ENCODE assay signal across 21 cellular contexts in the genomic region with DNA sequence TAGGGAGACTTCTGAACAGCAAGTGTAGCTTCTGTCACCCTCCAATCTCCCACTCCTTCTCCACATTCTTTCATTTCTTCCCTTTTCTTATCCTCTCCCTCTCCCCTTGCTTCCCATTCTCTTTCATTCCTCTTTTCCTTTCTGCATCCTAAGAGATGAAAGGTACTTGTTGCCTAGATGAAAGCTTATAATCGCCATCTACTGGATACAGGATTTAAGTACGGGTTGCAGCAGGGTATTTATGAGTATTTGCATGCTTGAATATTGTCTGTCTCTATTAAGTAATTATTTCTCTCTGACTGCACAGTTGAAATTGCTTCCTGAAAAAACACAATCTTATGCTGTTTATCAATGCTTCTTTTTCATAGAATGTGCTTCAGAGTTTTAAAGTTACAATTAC.
DNase-seq lines count a peak whose midpoint lies in the region; ATAC-seq and TF ChIP-seq lines count a peak whose summit lies in the region.
"Had no signal": no experiment of that assay in that cellular context is flagged by ENCODE, and none has a peak within 500 bp of the region (broad histone marks: within the 10 kb centered on the region; RNA-seq: fewer than 3 reads in every experiment).

No MANE protein-coding gene starts in this region.

- no peaks in the 10 kb centered on the region for H3K9me2 ChIP-seq in Loucy (replicated peaks; ENCODE audit: low read depth, low read length)

- no peak overlapping the region for H3K4me2 ChIP-seq in Loucy (ENCODE audit: low read depth, low read length, poor library complexity, severe bottlenecking)

- TF ChIP-seq CTCF in Loucy (conservative IDR thresholded peaks at IDR 0.05; ENCODE audit: low read length), result peak; percentile 41
- peak; percentile 31 for TF ChIP-seq CTCF in endodermal cell (conservative IDR thresholded peaks at IDR 0.05)

- H3K27me3 ChIP-seq in Loucy (ENCODE audit: insufficient read depth, low read length, poor library complexity, severe bottlenecking), result no peaks in the 10 kb centered on the region
- no peaks in the 10 kb centered on the region for H3K27me3 ChIP-seq in endodermal cell (ENCODE audit: control insufficient read depth, insufficient read depth, low read length, poor library complexity, severe bottlenecking)
- H3K27me3 ChIP-seq: neutrophil, SJCRH30, upper lobe of left lung had no signal

- no peaks in the 10 kb centered on the region for H3K27me3 Mint-ChIP-seq in endodermal cell (ENCODE audit: insufficient read depth)
- H3K27me3 Mint-ChIP-seq: IgD-negative memory B cell; stimulated activated naive CD8-positive, alpha-beta T cell treated with anti-CD3 and anti-CD28 coated beads, Interleukin-15, amount 100 ng/mL, for 72 hours had no signal

- ATAC-seq in Right ventricle myocardium inferior, result no peak
- ATAC-seq: heart right ventricle; stimulated activated naive CD8-positive, alpha-beta T cell treated with anti-CD3 and anti-CD28 coated beads, Interleukin-15, amount 100 ng/mL, for 72 hours had no signal

- H3K9me3 ChIP-seq in Loucy (ENCODE audit: insufficient read depth, low read depth, low read length), result no peaks in the 10 kb centered on the region
- no peaks in the 10 kb centered on the region for H3K9me3 ChIP-seq in endodermal cell (ENCODE audit: control insufficient read depth, low read length)
- H3K9me3 ChIP-seq: heart right ventricle, neutrophil, SJCRH30, upper lobe of left lung had no signal

- DNase-seq in NCI-H2171 treated with DMSO at 0.1 percent for 48 hours (lab: John Stamatoyannopoulos, UW) (peak; percentile 1), NCI-H2171 (lab: John Stamatoyannopoulos, UW) (no peak), endodermal cell (no peak), renal cortical epithelial cell (ENCODE audit: low read depth) (peak; percentile 18), NCI-H1092 treated with DMSO at 0.1 percent for 48 hours (lab: John Stamatoyannopoulos, UW) (no peak), Right ventricle myocardium inferior (ENCODE audit: missing footprints) (no peak), activated T-cell treated with anti-CD3 and anti-CD28 coated beads for 4 hours (no peak)
- DNase-seq: activated CD4-positive, alpha-beta T cell treated with anti-CD3 and anti-CD28 coated beads for 4 hours; activated gamma-delta T cell treated with Interleukin-2 at 50 U/mL for 16 hours; amygdala; effector CD4-positive, alpha-beta T cell; GM23248; heart right ventricle; midbrain; SJCRH30; stimulated activated naive CD8-positive, alpha-beta T cell treated with anti-CD3 and anti-CD28 coated beads, Interleukin-15, amount 100 ng/mL, for 72 hours; T1000; upper lobe of left lung had no signal

- no peak overlapping the region for H3K4me3 ChIP-seq in Loucy (ENCODE audit: low read length, poor library complexity, severe bottlenecking)
- no peak overlapping the region for H3K4me3 ChIP-seq in endodermal cell (ENCODE audit: low read length)
- H3K4me3 ChIP-seq: GM23248, heart right ventricle, SJCRH30, upper lobe of left lung had no signal

- intact Hi-C loops in Right ventricle myocardium inferior (cut with DNase I), result no loop called here

- H4K20me1 ChIP-seq in Loucy (ENCODE audit: insufficient read depth, low read length, poor library complexity, severe bottlenecking), result no peaks in the 10 kb centered on the region

- H3K36me3 Mint-ChIP-seq in endodermal cell (ENCODE audit: low read depth), result no peaks in the 10 kb centered on the region
- H3K36me3 Mint-ChIP-seq: IgD-negative memory B cell had no signal

- no peaks in the 10 kb centered on the region for H3K4me1 Mint-ChIP-seq in endodermal cell
- H3K4me1 Mint-ChIP-seq: IgD-negative memory B cell; stimulated activated naive CD8-positive, alpha-beta T cell treated with anti-CD3 and anti-CD28 coated beads, Interleukin-15, amount 100 ng/mL, for 72 hours had no signal

- H3K4me1 ChIP-seq in Loucy (ENCODE audit: insufficient read depth, low read length, poor library complexity, severe bottlenecking) (no peaks in the 10 kb centered on the region), endodermal cell (ENCODE audit: control insufficient read depth, insufficient read depth, low read length) (no peaks in the 10 kb centered on the region)
- H3K4me1 ChIP-seq: heart right ventricle, SJCRH30, upper lobe of left lung had no signal

- H3K27ac ChIP-seq in endodermal cell (ENCODE audit: low read depth, low read length), result no peak overlapping the region
- H3K27ac ChIP-seq: GM23248, heart right ventricle, neutrophil, SJCRH30, upper lobe of left lung had no signal

- no peak overlapping the region for H3K27ac Mint-ChIP-seq in endodermal cell
- H3K27ac Mint-ChIP-seq: IgD-negative memory B cell; stimulated activated naive CD8-positive, alpha-beta T cell treated with anti-CD3 and anti-CD28 coated beads, Interleukin-15, amount 100 ng/mL, for 72 hours had no signal

- H2AFZ ChIP-seq in Loucy (ENCODE audit: low read length), result no peak overlapping the region
- H2AFZ ChIP-seq: GM23248 had no signal

- H3F3A ChIP-seq in Loucy (ENCODE audit: low read depth), result no peaks in the 10 kb centered on the region

- no CpG with 5 or more reads among the region's 2 CpGs for WGBS in endodermal cell (ENCODE audit: insufficient coverage in 1 of 2, insufficient read length in 1 of 2), 2 experiments

- peaks cover 46% of the 10 kb centered on the region for H3K9me3 Mint-ChIP-seq in endodermal cell
- H3K9me3 Mint-ChIP-seq: stimulated activated naive CD8-positive, alpha-beta T cell treated with anti-CD3 and anti-CD28 coated beads, Interleukin-15, amount 100 ng/mL, for 72 hours had no signal

- no peak overlapping the region for H3K4me3 Mint-ChIP-seq in endodermal cell
- H3K4me3 Mint-ChIP-seq: IgD-negative memory B cell; stimulated activated naive CD8-positive, alpha-beta T cell treated with anti-CD3 and anti-CD28 coated beads, Interleukin-15, amount 100 ng/mL, for 72 hours had no signal

- H3K36me3 ChIP-seq in Loucy (ENCODE audit: insufficient read depth, low read length) (no peaks in the 10 kb centered on the region), endodermal cell (ENCODE audit: control insufficient read depth, insufficient read depth, low read length) (no peaks in the 10 kb centered on the region)
- H3K36me3 ChIP-seq: heart right ventricle, neutrophil, SJCRH30, upper lobe of left lung had no signal

- H3K9ac ChIP-seq in Loucy (ENCODE audit: low read depth, low read length, poor library complexity, severe bottlenecking) (no peak overlapping the region), endodermal cell (ENCODE audit: extremely low read depth, low read length, poor library complexity, severe bottlenecking) (no peak overlapping the region)
- H3K9ac ChIP-seq: GM23248 had no signal

- H3K79me2 ChIP-seq in Loucy (ENCODE audit: insufficient read depth, low read length), result no peaks in the 10 kb centered on the region

Comparison
In these comparisons a context has a peak if more than half of its experiments do, and no peak if none do; other contexts are left out.
1. DNase-seq: peak in NCI-H2171 treated with DMSO at 0.1 percent for 48 hours (single experiment) and renal cortical epithelial cell (single experiment); none in NCI-H2171 (single experiment), endodermal cell (single experiment), NCI-H1092 treated with DMSO at 0.1 percent for 48 hours (single experiment), Right ventricle myocardium inferior (single experiment) and activated T-cell treated with anti-CD3 and anti-CD28 coated beads for 4 hours (single experiment).